Comparison of ENCODE assay signal across 3 cellular contexts in the genomic region with DNA sequence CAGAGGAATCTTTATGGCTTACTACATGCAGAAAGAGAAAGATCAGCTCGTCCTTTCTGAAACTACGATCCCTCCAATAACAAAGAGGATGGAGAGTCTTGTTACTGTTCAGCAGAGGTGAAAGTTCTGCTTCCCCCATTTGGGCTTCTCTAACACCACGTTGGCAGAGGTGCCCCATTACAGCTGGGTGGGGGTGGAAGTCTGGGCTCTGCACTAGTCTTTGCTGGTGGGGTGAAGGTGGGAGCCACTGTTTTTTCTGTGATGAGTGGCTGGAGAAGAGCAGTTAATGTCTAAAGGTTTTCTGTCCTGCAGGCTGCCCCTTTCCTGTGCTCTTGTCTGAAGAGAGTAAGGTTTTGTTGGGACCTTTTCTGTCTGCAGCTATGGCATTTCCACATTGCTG.
"Had no signal": no experiment of that assay in that cellular context is flagged by ENCODE, and none has a peak within 500 bp of the region (broad histone marks: within the 10 kb centered on the region; RNA-seq: fewer than 3 reads in every experiment).

No MANE protein-coding gene starts in this region.

- ATAC-seq: GM12878 had no signal

- DNase-seq: GDM1, GF-D8 had no signal

- H3K4me3 ChIP-seq: GM12878 had no signal
